15 cellular contexts compared by ENCODE assay signal in genomic region chr5:57412010-57412409, GRCh38.
DNase-seq lines count a peak whose midpoint lies in the region; ATAC-seq, FAIRE-seq and TF ChIP-seq lines count a peak whose summit lies in the region.
"Had no signal": no experiment of that assay in that cellular context is flagged by ENCODE, and none has a peak within 500 bp of the region (broad histone marks: within the 10 kb centered on the region; RNA-seq: fewer than 3 reads in every experiment).

No MANE protein-coding gene starts in this region.

- ATAC-seq in HepG2, result no peak
- ATAC-seq in GM19324 (IDR thresholded peaks at IDR 0.05; ENCODE audit: low FRiP score, unreplicated experiment), result no peak
- ATAC-seq in stimulated activated naive B cell treated with anti-CD40 and anti-IgM and Interleukin-4, amounts not matched to agents 10 μg/mL and 1 μg/mL and 100 μg/mL, for 72 hours (replicated peaks), result no peak
- ATAC-seq: WTC11 had no signal

- WGBS in liver, result 44% methylated on average over 4 of the region's 4 CpGs
- 0% methylated on average over 4 of the region's 4 CpGs for WGBS in HepG2 (ENCODE audit: low lambda C conversion rate)
- 38% methylated on average over 4 of the region's 4 CpGs for WGBS in hepatocyte (ENCODE audit: low lambda C conversion rate, missing lambda C conversion rate)

- H3K9me3 ChIP-seq in liver (ENCODE audit: control insufficient read depth in 4 of 4, low read length in 3 of 4), result no peaks in the 10 kb centered on the region
- no peaks in the 10 kb centered on the region for H3K9me3 ChIP-seq in HepG2 (ENCODE audit: low read length)
- H3K9me3 ChIP-seq in hepatocyte (ENCODE audit: low read depth), result no peaks in the 10 kb centered on the region
- H3K9me3 ChIP-seq: heart left ventricle had no signal

- H3K4me3 Mint-ChIP-seq in stimulated activated naive B cell treated with anti-CD40 and anti-IgM and Interleukin-4, amounts not matched to agents 10 μg/mL and 1 μg/mL and 100 μg/mL, for 72 hours, result no peak overlapping the region
- H3K4me3 Mint-ChIP-seq: WTC11 had no signal

- TF ChIP-seq EP300 in HepG2 (IDR thresholded peaks at IDR 0.05; ENCODE audit: low read depth in 2 of 2, low read length in 2 of 2) (no peak), HepG2 (CRISPR knock-in tag; IDR thresholded peaks at IDR 0.05; ENCODE audit: borderline replicate concordance) (no peak)

- BruUV-seq in HepG2 (replicated peaks; lab: Mats Ljungman, UMichigan), result no TSS peak

- no peak overlapping the region for H3K4me3 ChIP-seq in liver (ENCODE audit: low read depth in 1 of 3, low read length in 3 of 3)
- no peak overlapping the region for H3K4me3 ChIP-seq in HepG2 (replicated peaks in 1 of 3; ENCODE audit: insufficient read depth in 1 of 3, low read depth in 2 of 3, low read length in 3 of 3)
- H3K4me3 ChIP-seq in hepatocyte, result no peak overlapping the region
- H3K4me3 ChIP-seq: heart left ventricle had no signal

- H2AFZ ChIP-seq in HepG2 (ENCODE audit: low read length), result no peak overlapping the region
- no peak overlapping the region for H2AFZ ChIP-seq in hepatocyte

- H3K4me1 Mint-ChIP-seq in stimulated activated naive B cell treated with anti-CD40 and anti-IgM and Interleukin-4, amounts not matched to agents 10 μg/mL and 1 μg/mL and 100 μg/mL, for 72 hours, result no peaks in the 10 kb centered on the region

- DNase-seq in HepG2 (ENCODE audit: low spot score), result no peak
- DNase-seq in amniotic epithelial cell (ENCODE audit: low read depth), result peak; percentile 97
- peak; percentile 47 for DNase-seq in hepatocyte (ENCODE audit: low spot score)
- DNase-seq in LoVo (ENCODE audit: low spot score), result no peak
- no peak for DNase-seq in activated CD8-positive, alpha-beta memory T cell treated with anti-CD3 and anti-CD28 coated beads for 24 hours
- no peak for DNase-seq in stimulated activated naive B cell treated with anti-CD40 and anti-IgM and Interleukin-4, amounts not matched to agents 10 μg/mL and 1 μg/mL and 100 μg/mL, for 72 hours
- DNase-seq: activated T-cell treated with anti-CD3 and anti-CD28 coated beads for 4 hours, DMS79 treated with DMSO at 0.1 percent for 48 hours, heart left ventricle, NCI-H1092 treated with DMSO at 0.1 percent for 48 hours, NCI-H526 treated with DMSO at 0.1 percent for 48 hours, SIG-M5 had no signal

- H3K4me1 ChIP-seq in liver (ENCODE audit: control insufficient read depth in 4 of 4, insufficient read depth in 4 of 4, low read length in 3 of 4) (peaks cover 10 to 27% (median 24%) of the 10 kb centered on the region in 4 donors), HepG2 (ENCODE audit: insufficient read depth, low read length) (no peaks in the 10 kb centered on the region), hepatocyte (ENCODE audit: insufficient read depth) (peaks cover 15% of the 10 kb centered on the region)

- H3K4me2 ChIP-seq in HepG2 (ENCODE audit: low read depth, low read length) (no peak overlapping the region), hepatocyte (no peak overlapping the region)

- in situ Hi-C loops in HepG2 (cut with HindIII; ENCODE audit: extremely low pct_ligation_motif_present, low pct_unique_long_range_greater_than_20kb), result no loop called here

- no peaks in the 10 kb centered on the region for H3K9me3 Mint-ChIP-seq in stimulated activated naive B cell treated with anti-CD40 and anti-IgM and Interleukin-4, amounts not matched to agents 10 μg/mL and 1 μg/mL and 100 μg/mL, for 72 hours
- H3K9me3 Mint-ChIP-seq: WTC11 had no signal

- CTCF ChIA-PET in HepG2 (lab: Yijun Ruan, JAX; ENCODE audit: low intra/inter-chr PET ratio, low total read pairs), result no interaction called here

- H4K20me1 ChIP-seq in HepG2 (ENCODE audit: insufficient read depth, low read length) (no peaks in the 10 kb centered on the region), hepatocyte (ENCODE audit: insufficient read depth, poor library complexity, severe bottlenecking) (no peaks in the 10 kb centered on the region)

- intact Hi-C loops in HepG2 (cut with micrococcal nuclease; ENCODE audit: unreplicated experiment), result no loop called here

- TF ChIP-seq RAD21 in liver (IDR thresholded peaks at IDR 0.05) (peak in 1 of 2 donors; percentile 4), HepG2 (CRISPR knock-in tag; IDR thresholded peaks at IDR 0.05) (no peak)

- H3K27ac Mint-ChIP-seq in stimulated activated naive B cell treated with anti-CD40 and anti-IgM and Interleukin-4, amounts not matched to agents 10 μg/mL and 1 μg/mL and 100 μg/mL, for 72 hours, result no peak overlapping the region
- H3K27ac Mint-ChIP-seq: WTC11 had no signal

- no peak for FAIRE-seq in HepG2 (lab: Jason Lieb, UNC)

- TF ChIP-seq CTCF in liver (IDR thresholded peaks at IDR 0.05; ENCODE audit: low read depth, low read length, missing input control) (no peak), HepG2 (CRISPR knock-in tag; IDR thresholded peaks at IDR 0.05) (no peak), hepatocyte (IDR thresholded peaks at IDR 0.05; ENCODE audit: poor library complexity) (no peak)

- H3K27me3 ChIP-seq in liver (ENCODE audit: control insufficient read depth in 4 of 4, insufficient read depth in 4 of 4, low read length in 3 of 4), result no peaks in the 10 kb centered on the region
- no peaks in the 10 kb centered on the region for H3K27me3 ChIP-seq in HepG2 (ENCODE audit: control insufficient read depth in 1 of 2, insufficient read depth in 2 of 2, low read length in 2 of 2)
- no peaks in the 10 kb centered on the region for H3K27me3 ChIP-seq in hepatocyte
- H3K27me3 ChIP-seq: heart left ventricle had no signal

- H3K27ac ChIP-seq in liver (ENCODE audit: low read depth in 1 of 2, low read length in 2 of 2), result peak overlapping the region in 1 of 2 donors; percentile 35
- no peak overlapping the region for H3K27ac ChIP-seq in HepG2 (ENCODE audit: extremely low read length, insufficient read depth, low read length)
- no peak overlapping the region for H3K27ac ChIP-seq in hepatocyte

- no peaks in the 10 kb centered on the region for H3K36me3 Mint-ChIP-seq in stimulated activated naive B cell treated with anti-CD40 and anti-IgM and Interleukin-4, amounts not matched to agents 10 μg/mL and 1 μg/mL and 100 μg/mL, for 72 hours
- H3K36me3 Mint-ChIP-seq: WTC11 had no signal

- H3K9me2 ChIP-seq in hepatocyte (replicated peaks; ENCODE audit: insufficient read depth), result no peaks in the 10 kb centered on the region

- H3K27me3 Mint-ChIP-seq in stimulated activated naive B cell treated with anti-CD40 and anti-IgM and Interleukin-4, amounts not matched to agents 10 μg/mL and 1 μg/mL and 100 μg/mL, for 72 hours, result no peaks in the 10 kb centered on the region

- H3K36me3 ChIP-seq in liver (ENCODE audit: control insufficient read depth in 4 of 4, insufficient read depth in 3 of 4, low read depth in 1 of 4, low read length in 3 of 4) (no peaks in the 10 kb centered on the region), HepG2 (replicated peaks in 1 of 2; ENCODE audit: control insufficient read depth in 1 of 2, insufficient read depth in 2 of 2, low read length in 2 of 2) (no peaks in the 10 kb centered on the region), hepatocyte (replicated peaks; ENCODE audit: insufficient read depth, low read depth) (no peaks in the 10 kb centered on the region)
- H3K36me3 ChIP-seq: heart left ventricle had no signal

- H3K9ac ChIP-seq in liver (ENCODE audit: low read depth in 1 of 2, low read length in 2 of 2), result no peak overlapping the region
- no peak overlapping the region for H3K9ac ChIP-seq in HepG2 (ENCODE audit: insufficient read depth, low read depth, low read length)

- no peaks in the 10 kb centered on the region for H3K79me2 ChIP-seq in HepG2 (ENCODE audit: insufficient read depth, low read length)
- no peaks in the 10 kb centered on the region for H3K79me2 ChIP-seq in hepatocyte

- POLR2A ChIA-PET in HepG2 (lab: Yijun Ruan, JAX), result no interaction called here

- TF ChIP-seq POLR2A in HepG2 (IDR thresholded peaks at IDR 0.05; ENCODE audit: insufficient read depth in 1 of 2, low read depth in 2 of 2, low read length in 2 of 2), result no peak

TF ChIP-seq in liver, 16 proteins besides CTCF, POLR2A, EP300 and RAD21 (continues in another document):
- TF ChIP-seq MAX (IDR thresholded peaks at IDR 0.05), result no peak
- TF ChIP-seq YY1 (IDR thresholded peaks at IDR 0.05), result no peak
- TF ChIP-seq SP1 (IDR thresholded peaks at IDR 0.05), result peak; percentile 63
- peak; percentile 46 for TF ChIP-seq HNF4G (IDR thresholded peaks at IDR 0.05)
- no peak for TF ChIP-seq TAF1 (conservative IDR thresholded peaks at IDR 0.05)
- no peak for TF ChIP-seq EGR1 (IDR thresholded peaks at IDR 0.05; ENCODE audit: low read depth in 2 of 2)
- TF ChIP-seq ATF3 (IDR thresholded peaks at IDR 0.05), result peak; percentile 41
- no peak for TF ChIP-seq FOXA1 (IDR thresholded peaks at IDR 0.05)
- TF ChIP-seq RXRA (IDR thresholded peaks at IDR 0.05), result peak; percentile 27 to 81
- TF ChIP-seq HNF4A (conservative IDR thresholded peaks at IDR 0.05), result peak; percentile 76 to 81

TF ChIP-seq in HepG2, 621 proteins besides CTCF, POLR2A, EP300 and RAD21 (continues in another document):
- no peak for TF ChIP-seq HNRNPH1 (optimal IDR thresholded peaks at IDR 0.05; ENCODE audit: low read depth, low read length)
- TF ChIP-seq, protein P1, sequence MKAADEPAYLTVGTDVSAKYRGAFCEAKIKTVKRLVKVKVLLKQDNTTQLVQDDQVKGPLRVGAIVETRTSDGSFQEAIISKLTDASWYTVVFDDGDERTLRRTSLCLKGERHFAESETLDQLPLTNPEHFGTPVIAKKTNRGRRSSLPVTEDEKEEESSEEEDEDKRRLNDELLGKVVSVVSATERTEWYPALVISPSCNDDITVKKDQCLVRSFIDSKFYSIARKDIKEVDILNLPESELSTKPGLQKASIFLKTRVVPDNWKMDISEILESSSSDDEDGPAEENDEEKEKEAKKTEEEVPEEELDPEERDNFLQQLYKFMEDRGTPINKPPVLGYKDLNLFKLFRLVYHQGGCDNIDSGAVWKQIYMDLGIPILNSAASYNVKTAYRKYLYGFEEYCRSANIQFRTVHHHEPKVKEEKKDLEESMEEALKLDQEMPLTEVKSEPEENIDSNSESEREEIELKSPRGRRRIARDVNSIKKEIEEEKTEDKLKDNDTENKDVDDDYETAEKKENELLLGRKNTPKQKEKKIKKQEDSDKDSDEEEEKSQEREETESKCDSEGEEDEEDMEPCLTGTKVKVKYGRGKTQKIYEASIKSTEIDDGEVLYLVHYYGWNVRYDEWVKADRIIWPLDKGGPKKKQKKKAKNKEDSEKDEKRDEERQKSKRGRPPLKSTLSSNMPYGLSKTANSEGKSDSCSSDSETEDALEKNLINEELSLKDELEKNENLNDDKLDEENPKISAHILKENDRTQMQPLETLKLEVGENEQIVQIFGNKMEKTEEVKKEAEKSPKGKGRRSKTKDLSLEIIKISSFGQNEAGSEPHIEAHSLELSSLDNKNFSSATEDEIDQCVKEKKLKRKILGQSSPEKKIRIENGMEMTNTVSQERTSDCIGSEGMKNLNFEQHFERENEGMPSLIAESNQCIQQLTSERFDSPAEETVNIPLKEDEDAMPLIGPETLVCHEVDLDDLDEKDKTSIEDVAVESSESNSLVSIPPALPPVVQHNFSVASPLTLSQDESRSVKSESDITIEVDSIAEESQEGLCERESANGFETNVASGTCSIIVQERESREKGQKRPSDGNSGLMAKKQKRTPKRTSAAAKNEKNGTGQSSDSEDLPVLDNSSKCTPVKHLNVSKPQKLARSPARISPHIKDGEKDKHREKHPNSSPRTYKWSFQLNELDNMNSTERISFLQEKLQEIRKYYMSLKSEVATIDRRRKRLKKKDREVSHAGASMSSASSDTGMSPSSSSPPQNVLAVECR (CRISPR knock-in tag; IDR thresholded peaks at IDR 0.05; ENCODE audit: borderline replicate concordance), result no peak

Comparison
In these comparisons a context has a peak if more than half of its experiments do, and no peak if none do; other contexts are left out.
1. DNase-seq: peak in amniotic epithelial cell (single experiment) and hepatocyte (single experiment); none in HepG2 (single experiment), LoVo (single experiment), activated CD8-positive, alpha-beta memory T cell treated with anti-CD3 and anti-CD28 coated beads for 24 hours (single experiment) and stimulated activated naive B cell treated with anti-CD40 and anti-IgM and Interleukin-4, amounts not matched to agents 10 μg/mL and 1 μg/mL and 100 μg/mL, for 72 hours (single experiment).